In genomic region chr7:42940985-42941847, GRCh38 we compare ENCODE assay signal across 8 cellular contexts. TPM values are rescaled to one million over a fixed set of nuclear protein-coding genes. Genes with fewer than 3 reads are reported as not detected.
A peak's percentile ranks its signal among the peaks of the same experiment; 100 is the strongest.
DNase-seq lines count a peak whose midpoint lies in the region; ATAC-seq and TF ChIP-seq lines count a peak whose summit lies in the region.

No MANE protein-coding gene starts in this region.

- CTCF ChIA-PET in Panc1 (lab: Charles Lee), result interaction anchor here (0.5 to 1.0 kb wide), 6 partner anchors 8 to 759 kb away, joined by 3 to 9 read pairs (median 3); no protein-coding TSS in a partner anchor

- H3K27ac ChIP-seq in Panc1 (ENCODE audit: low read length), result no peak overlapping the region
- H3K27ac ChIP-seq in neutrophil, result no peak overlapping the region
- no peak overlapping the region for H3K27ac ChIP-seq in testis

- WGBS in testis, 2 donors, result 57 to 64% methylated on average over 12 to 13 of the region's 13 CpGs

- H3K9me3 ChIP-seq in Panc1 (ENCODE audit: control insufficient read depth, insufficient read depth, low read depth, low read length), result no peaks in the 10 kb centered on the region
- H3K9me3 ChIP-seq in neutrophil, result no peaks in the 10 kb centered on the region
- no peaks in the 10 kb centered on the region for H3K9me3 ChIP-seq in testis

- H3K27me3 ChIP-seq in Panc1 (ENCODE audit: control insufficient read depth, insufficient read depth, low read length) (no peaks in the 10 kb centered on the region; the same call in 1 of the 2 replicates), neutrophil (no peaks in the 10 kb centered on the region), testis (no peaks in the 10 kb centered on the region)

- ATAC-seq in GM18873 (IDR thresholded peaks at IDR 0.05; ENCODE audit: low FRiP score, unreplicated experiment) (peak; percentile 40), Panc1 (peak; percentile 93)

- H3K36me3 ChIP-seq in Panc1 (ENCODE audit: control insufficient read depth, insufficient read depth, low read length) (peaks cover 17% of the 10 kb centered on the region), neutrophil (peaks cover 10% of the 10 kb centered on the region), testis (ENCODE audit: low read depth, missing control alignments) (no peaks in the 10 kb centered on the region)

- TF ChIP-seq POLR2A in testis (IDR thresholded peaks at IDR 0.05), result no peak

- in situ Hi-C loops in Panc1 (cut with HindIII; ENCODE audit: low pct_unique_long_range_greater_than_20kb, low sequenced_read_pairs), result no loop called here

- TF ChIP-seq CTCF in Panc1 (IDR thresholded peaks at IDR 0.05) (peak; percentile 97), neutrophil (IDR thresholded peaks at IDR 0.05) (peak; percentile 76), testis (IDR thresholded peaks at IDR 0.05) (peak; percentile 53 to 89 (median 82))

- BruUV-seq in Panc1 (replicated peaks; lab: Mats Ljungman, UMichigan), result no TSS peak

- H3K4me3 ChIP-seq in Panc1 (ENCODE audit: low read depth in 2 of 2, low read length in 2 of 2) (no peak overlapping the region), neutrophil (ENCODE audit: low read depth in 1 of 2, low read length in 1 of 2) (no peak overlapping the region), testis (no peak overlapping the region)

- H3K4me1 ChIP-seq in Panc1 (ENCODE audit: control insufficient read depth, insufficient read depth, low read length), result no peaks in the 10 kb centered on the region
- H3K4me1 ChIP-seq in neutrophil (ENCODE audit: control insufficient read depth in 1 of 2, insufficient read depth in 1 of 2, low read depth in 1 of 2, low read length in 1 of 2), result peaks cover 1 to 3% of the 10 kb centered on the region in 2 experiments
- no peaks in the 10 kb centered on the region for H3K4me1 ChIP-seq in testis

- POLR2A ChIA-PET in Panc1 (lab: Charles Lee), result no interaction called here

- intact Hi-C loops in Panc1 (cut with micrococcal nuclease; ENCODE audit: unreplicated experiment) (loop anchor here (1.0 to 10.0 kb wide), 4 partner anchors 164 to 784 kb away; partner anchors contain the start of gene COA1), testis (cut with DNase I; ENCODE audit: low total_unique reads) (loop anchor here (5.0 kb wide), 1 partner anchor 321 kb away; no protein-coding TSS in a partner anchor)

- DNase-seq in AML-193 (lab: John Stamatoyannopoulos, UW) (peak; percentile 48), HuH-7 (ENCODE audit: low spot score) (peak; percentile 58), Panc1 (ENCODE audit: low read depth, low spot score) (peak; percentile 66), fibroblast of peridontal ligament (ENCODE audit: extremely low read depth) (peak; percentile 80), testis (peak; percentile 95)
- DNase-seq in activated T-cell treated with anti-CD3 and anti-CD28 coated beads, Interleukin-2, amount 50 U/mL, for 48 hours, result peak; percentile 82 to 83

RNA-seq across cellular contexts. Expression of gene MRPL32, which starts 9.0 kb away (rescaled TPM):
- total RNA-seq in Panc1 (2021; ENCODE audit: unreplicated experiment), result 52.8 TPM
- polyA plus RNA-seq in Panc1 (2012; ENCODE audit: insufficient read length), result 30.0 TPM
- total RNA-seq in testis, result 10 to 100 TPM; 50.1 to 56.8 TPM
- polyA plus RNA-seq in testis (ENCODE audit: insufficient read depth, low read depth, low replicate concordance), result 46.9 TPM

RNA-seq across cellular contexts. Expression of gene PSMA2, which starts 9.2 kb away (rescaled TPM):
- total RNA-seq in Panc1 (2021; ENCODE audit: unreplicated experiment), result 180 TPM
- 105 TPM for polyA plus RNA-seq in Panc1 (2012; ENCODE audit: insufficient read length)
- total RNA-seq in testis, result 10 to 100 TPM; 50.1 to 50.9 TPM
- polyA plus RNA-seq in testis (ENCODE audit: insufficient read depth, low read depth, low replicate concordance), result 114 TPM

RNA-seq across cellular contexts. Expression of gene C7orf25, which starts 29.3 kb away (rescaled TPM):
- 10.0 TPM for total RNA-seq in Panc1 (2021; ENCODE audit: unreplicated experiment)
- polyA plus RNA-seq in Panc1 (2012; ENCODE audit: insufficient read length), result 0.79 TPM
- 10 to 100 TPM; 21.2 to 23.5 TPM for total RNA-seq in testis
- polyA plus RNA-seq in testis (ENCODE audit: insufficient read depth, low read depth, low replicate concordance), result 4.7 TPM
